Comparison of ENCODE assay signal across 8 cellular contexts in the genomic region with DNA sequence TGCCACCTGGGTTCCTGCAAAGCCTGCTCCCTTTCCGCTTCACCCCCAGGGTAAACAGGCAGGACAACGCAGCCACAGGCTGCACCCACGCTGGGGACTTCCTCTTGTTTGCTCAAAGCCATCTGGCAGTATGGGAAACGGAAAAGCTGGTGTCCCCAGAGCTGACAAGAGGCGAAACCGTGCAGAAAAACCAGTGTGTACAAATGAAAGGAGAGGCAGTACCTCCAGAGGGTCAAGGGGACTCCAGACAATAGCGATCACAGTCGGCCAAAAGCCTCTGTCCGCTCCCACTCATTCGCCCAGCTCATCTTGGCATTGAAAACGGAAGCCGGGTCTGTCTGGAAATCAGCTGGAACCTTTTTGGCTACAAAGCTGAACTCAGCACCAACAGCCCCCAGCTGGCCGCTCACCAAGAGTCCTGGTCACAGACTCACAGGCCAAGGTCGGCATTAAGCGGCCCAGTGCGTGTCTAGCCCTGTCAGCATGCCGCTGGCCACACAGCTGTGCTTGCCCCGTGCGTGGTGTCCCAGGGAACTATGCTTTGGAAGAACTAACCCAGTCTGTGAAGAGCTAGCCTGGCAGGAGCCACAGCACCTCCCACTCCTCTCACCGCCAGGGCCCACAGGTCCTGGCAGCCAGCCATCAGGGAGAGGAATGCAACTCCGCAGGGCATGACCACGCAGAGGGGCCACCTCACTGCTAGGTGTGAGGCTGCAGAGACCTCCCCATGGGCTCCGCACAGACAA. TPM values are rescaled to one million over a fixed set of nuclear protein-coding genes. Genes with fewer than 3 reads are reported as not detected.
DNase-seq lines count a peak whose midpoint lies in the region; ATAC-seq, FAIRE-seq and TF ChIP-seq lines count a peak whose summit lies in the region.

No MANE protein-coding gene starts in this region.

- no peaks in the 10 kb centered on the region for H4K20me1 ChIP-seq in K562 (replicated peaks; ENCODE audit: control insufficient read depth, insufficient read depth, low read length)

- no peak for TF ChIP-seq CTCF in K562 (IDR thresholded peaks at IDR 0.05 in 2 of 3, conservative IDR thresholded peaks at IDR 0.05 in 1 of 3; ENCODE audit: insufficient read depth in 2 of 3, low read depth in 1 of 3, low read length in 3 of 3)

- BruUV-seq in K562 (replicated peaks; lab: Mats Ljungman, UMichigan): no TSS peak

- no peak overlapping the region for H3K4me2 ChIP-seq in K562 (ENCODE audit: insufficient read depth, low read length)

- no peaks in the 10 kb centered on the region for H3K9me3 ChIP-seq in K562 (replicated peaks; ENCODE audit: control insufficient read depth, insufficient read depth, low read depth, low read length)

- TF ChIP-seq POLR2A in K562 (conservative IDR thresholded peaks at IDR 0.05): no peak

- 1% methylated on average over 23 of the region's 23 CpGs for WGBS in K562 (ENCODE audit: insufficient coverage, low coverage, missing lambda C conversion rate)

- no peak overlapping the region for H2AFZ ChIP-seq in K562 (ENCODE audit: low read depth, low read length)

- in situ Hi-C loops in K562 (cut with MboI): no loop called here

- CTCF ChIA-PET in K562 (lab: Yijun Ruan, JAX; ENCODE audit: low intra/inter-chr PET ratio): no interaction called here

- H3K27me3 ChIP-seq in K562 (ENCODE audit: control insufficient read depth in 2 of 2, insufficient read depth in 2 of 2, low read length in 2 of 2): peaks cover 10 to 61% of the 10 kb centered on the region in 2 experiments
- H3K27me3 ChIP-seq in layer of hippocampus (ENCODE audit: control insufficient read depth, insufficient read depth, low read length): no peaks in the 10 kb centered on the region
- H3K27me3 ChIP-seq in H7 (ENCODE audit: control insufficient read depth, insufficient read depth, low read length): no peaks in the 10 kb centered on the region

- no peak for TF ChIP-seq EP300 in K562 (IDR thresholded peaks at IDR 0.05; ENCODE audit: low read length)

- no peak for FAIRE-seq in K562 (lab: Jason Lieb, UNC)

- H3K9me1 ChIP-seq in K562 (ENCODE audit: control insufficient read depth, insufficient read depth, low read length): no peaks in the 10 kb centered on the region

- H3K4me1 ChIP-seq in K562 (replicated peaks in 1 of 2; ENCODE audit: control insufficient read depth in 2 of 2, insufficient read depth in 2 of 2, low read length in 2 of 2): no peaks in the 10 kb centered on the region

- ATAC-seq in K562: peak; percentile 47
- no peak for ATAC-seq in HG03460 (IDR thresholded peaks at IDR 0.05; ENCODE audit: unreplicated experiment)

- no peak overlapping the region for H3K9ac ChIP-seq in K562 (ENCODE audit: insufficient read depth in 1 of 2, low read depth in 2 of 2, low read length in 2 of 2)

- no peaks in the 10 kb centered on the region for H3K36me3 ChIP-seq in K562 (ENCODE audit: control insufficient read depth, insufficient read depth, low read length)
- no peaks in the 10 kb centered on the region for H3K36me3 ChIP-seq in H7 (replicated peaks; ENCODE audit: control insufficient read depth, insufficient read depth, low read length)

- no peaks in the 10 kb centered on the region for H3K79me2 ChIP-seq in K562 (ENCODE audit: control insufficient read depth, insufficient read depth, low read length)

- TF ChIP-seq RAD21 in K562 (CRISPR knock-in tag; conservative IDR thresholded peaks at IDR 0.05 in 1 of 2, IDR thresholded peaks at IDR 0.05 in 1 of 2): no peak

- intact Hi-C loops in K562 (cut with micrococcal nuclease): no loop called here

- DNase-seq in DMS153 (lab: John Stamatoyannopoulos, UW) (peak; percentile 90), NCI-H1417 treated with DMSO at 0.1 percent for 48 hours (lab: John Stamatoyannopoulos, UW) (peak; percentile 49), K562 (ENCODE audit: extremely low read depth in 1 of 4, low spot score in 3 of 4) (no peak), substantia nigra (lab: John Stamatoyannopoulos, UW) (peak in 30 of 49 donors; percentile 8 to 77 (median 48)), NK-92 (lab: John Stamatoyannopoulos, UW; ENCODE audit: unreplicated experiment) (no peak), H7 (no peak)

- H3K27ac ChIP-seq in K562 (ENCODE audit: extremely low read depth, low read depth, low read length) (no peak overlapping the region), layer of hippocampus (ENCODE audit: low read depth, low read length) (peak overlapping the region; percentile 80), substantia nigra (ENCODE audit: low read depth, low read length, poor library complexity, severe bottlenecking) (peak overlapping the region; percentile 60)

- POLR2A ChIA-PET in K562 (lab: Yijun Ruan, JAX): no interaction called here

- H3K4me3 ChIP-seq in K562 (no peak overlapping the region), H7 (ENCODE audit: insufficient read depth, low read depth, low read length) (no peak overlapping the region)

TF ChIP-seq in K562, 482 proteins besides CTCF, POLR2A, EP300 and RAD21 (continues in another document):
- TF ChIP-seq SP1 (CRISPR knock-in tag; IDR thresholded peaks at IDR 0.05) (no peak), ILF3 (IDR thresholded peaks at IDR 0.05; ENCODE audit: borderline replicate concordance) (no peak), SUPT5H (IDR thresholded peaks at IDR 0.05) (no peak), CREB3L1 (IDR thresholded peaks at IDR 0.05; ENCODE audit: borderline replicate concordance, low read depth) (no peak), CSDE1 (IDR thresholded peaks at IDR 0.05) (no peak), BHLHE40 (IDR thresholded peaks at IDR 0.05; ENCODE audit: low read length) (no peak), PREB (CRISPR knock-in tag; IDR thresholded peaks at IDR 0.05) (no peak), ZFX (CRISPR knock-in tag; IDR thresholded peaks at IDR 0.05) (no peak), ARNT (IDR thresholded peaks at IDR 0.05) (no peak), MED1 (CRISPR knock-in tag; IDR thresholded peaks at IDR 0.05; ENCODE audit: borderline replicate concordance) (no peak), THRB (CRISPR knock-in tag; conservative IDR thresholded peaks at IDR 0.05) (no peak)
- TF ChIP-seq, protein P1, sequence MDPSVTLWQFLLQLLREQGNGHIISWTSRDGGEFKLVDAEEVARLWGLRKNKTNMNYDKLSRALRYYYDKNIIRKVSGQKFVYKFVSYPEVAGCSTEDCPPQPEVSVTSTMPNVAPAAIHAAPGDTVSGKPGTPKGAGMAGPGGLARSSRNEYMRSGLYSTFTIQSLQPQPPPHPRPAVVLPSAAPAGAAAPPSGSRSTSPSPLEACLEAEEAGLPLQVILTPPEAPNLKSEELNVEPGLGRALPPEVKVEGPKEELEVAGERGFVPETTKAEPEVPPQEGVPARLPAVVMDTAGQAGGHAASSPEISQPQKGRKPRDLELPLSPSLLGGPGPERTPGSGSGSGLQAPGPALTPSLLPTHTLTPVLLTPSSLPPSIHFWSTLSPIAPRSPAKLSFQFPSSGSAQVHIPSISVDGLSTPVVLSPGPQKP (CRISPR knock-in tag; IDR thresholded peaks at IDR 0.05): no peak

RNA-seq across cellular contexts. Expression of gene TNS3, which starts 10.4 kb away (rescaled TPM):
- not detected in 2 replicates for total RNA-seq in K562 (2011; cell fraction: chromatin; rRNA removed; ENCODE audit: low replicate concordance)
- total RNA-seq in K562 (2011; cell fraction: nucleolus; rRNA removed): under 0.01 TPM in 1 of 2 replicates, not detected in the other
- not detected in 2 replicates for total RNA-seq in K562 (2011; cell fraction: nucleoplasm; rRNA removed)
- not detected in 2 replicates for total RNA-seq in K562 (2014; rRNA removed)
- not detected in 2 replicates for total RNA-seq in K562 (2014; rRNA removed; fragmentation: Illumina TruSeq; extraction: Trizol)
- total RNA-seq in K562 (2015; rRNA removed; fragmentation: Illumina TruSeq; extraction: Trizol): 0.04 TPM in 1 of 2 replicates, not detected in the other
- total RNA-seq in K562 (2021): 0.20 and 0.47 TPM in 2 replicates
- not detected in 2 replicates for polyA plus RNA-seq in K562 (2011; rRNA removed)
- not detected in 2 replicates for polyA plus RNA-seq in K562 (2011; cell fraction: cytosol; rRNA removed)
- 0.04 TPM in 1 of 2 replicates, not detected in the other for polyA plus RNA-seq in K562 (2011; cell fraction: nucleus; rRNA removed)
- polyA plus RNA-seq in K562 (2012): 0.03 and 0.36 TPM in 2 replicates
- not detected in 2 replicates for polyA plus RNA-seq in K562 (2014; fragmentation: Illumina TruSeq; extraction: Trizol)
- not detected for polyA plus RNA-seq in K562 (2014; fragmentation: Nextera tagmentation; extraction: Ambion mirVana)
- polyA plus RNA-seq in K562 (2014; rRNA removed): not detected in 2 replicates
- polyA minus RNA-seq in K562 (2011; rRNA and poly(A)+ RNA removed): 0.18 TPM in 1 of 2 replicates, not detected in the other
- 0.27 TPM in 1 of 2 replicates, not detected in the other for polyA minus RNA-seq in K562 (2011; cell fraction: cytosol; rRNA and poly(A)+ RNA removed)
- polyA minus RNA-seq in K562 (2011; cell fraction: nucleus; rRNA and poly(A)+ RNA removed): under 0.01 and 0.22 TPM in 2 replicates
- total RNA-seq in H7 (2014; rRNA removed; shearing (Covaris generic)): 28.9 and 31.3 TPM in 2 replicates

Comparison
In these comparisons a context has a peak if more than half of its experiments do, and no peak if none do; other contexts are left out.
1. DNase-seq: peak in DMS153 (single experiment), NCI-H1417 treated with DMSO at 0.1 percent for 48 hours (single experiment) and substantia nigra (30 of 49); none in K562 (0 of 4), NK-92 (single experiment) and H7 (single experiment).
2. RNA of gene TNS3, which starts 10.4 kb away (total RNA-seq): 28.9 to 31.3 TPM in H7; under 0.01 to 0.47 TPM in K562; every median in the first group is over 10 times any median in the second.